In genomic region chr10:15345450-15345849, GRCh38 we compare ENCODE assay signal across 17 cellular contexts. TPM values are rescaled to one million over a fixed set of nuclear protein-coding genes. Genes with fewer than 3 reads are reported as not detected.
DNase-seq lines count a peak whose midpoint lies in the region; ATAC-seq and TF ChIP-seq lines count a peak whose summit lies in the region.
"Had no signal": no experiment of that assay in that cellular context is flagged by ENCODE, and none has a peak within 500 bp of the region (broad histone marks: within the 10 kb centered on the region; RNA-seq: fewer than 3 reads in every experiment).

No MANE protein-coding gene starts in this region.

- TF ChIP-seq POLR2A in body of pancreas (IDR thresholded peaks at IDR 0.05): no peak

- H3K27me3 ChIP-seq in BE2C (no peaks in the 10 kb centered on the region), H9 (ENCODE audit: insufficient read depth, low read length) (no peaks in the 10 kb centered on the region), body of pancreas (no peaks in the 10 kb centered on the region)
- H3K27me3 ChIP-seq: esophagus muscularis mucosa had no signal

- no peak overlapping the region for H2BK12ac ChIP-seq in H9 (ENCODE audit: insufficient read length, low read depth, low read length)

- H3K9me3 ChIP-seq in BE2C (no peaks in the 10 kb centered on the region), H9 (ENCODE audit: control insufficient read depth, low read depth, low read length) (no peaks in the 10 kb centered on the region), body of pancreas (peaks cover 0 to 4% (median 0%) of the 10 kb centered on the region in 3 donors), mesodermal cell (ENCODE audit: control insufficient read depth, low read length) (no peaks in the 10 kb centered on the region)
- H3K9me3 ChIP-seq: esophagus muscularis mucosa had no signal

- no peaks in the 10 kb centered on the region for H4K20me1 ChIP-seq in H9 (ENCODE audit: control insufficient read depth, insufficient read depth, insufficient read length)

- H3K36me3 ChIP-seq in BE2C (no peaks in the 10 kb centered on the region), body of pancreas (replicated peaks in 1 of 2; ENCODE audit: insufficient read depth in 1 of 2, low read depth in 2 of 2) (no peaks in the 10 kb centered on the region), mesodermal cell (ENCODE audit: control insufficient read depth, insufficient read depth, low read length) (peaks cover 6% of the 10 kb centered on the region)
- H3K36me3 ChIP-seq: esophagus muscularis mucosa had no signal

- no peak overlapping the region for H2AFZ ChIP-seq in H9 (ENCODE audit: low read length)

- no peak for ATAC-seq in body of pancreas
- no peak for ATAC-seq in GM18870 (IDR thresholded peaks at IDR 0.05; ENCODE audit: unreplicated experiment)
- no peak for ATAC-seq in stimulated activated memory B cell treated with anti-CD40 and anti-IgM and Interleukin-4, amounts not matched to agents 10 μg/mL and 1 μg/mL and 100 μg/mL, for 72 hours

- H2AK5ac ChIP-seq in H9 (ENCODE audit: insufficient read length, low read length): no peak overlapping the region

- H3K56ac ChIP-seq in H9 (ENCODE audit: insufficient read length, low read depth, low read length): no peak overlapping the region

- no peak overlapping the region for H3K27ac ChIP-seq in H9 (ENCODE audit: insufficient read length, low read depth, low read length)
- H3K27ac ChIP-seq in body of pancreas: peak overlapping the region; percentile 71 to 77 (median 74)
- peak overlapping the region; percentile 23 for H3K27ac ChIP-seq in mesodermal cell (ENCODE audit: low read depth, low read length, severe bottlenecking)
- H3K27ac ChIP-seq: SK-N-MC had no signal

- H2BK20ac ChIP-seq in H9 (ENCODE audit: low read depth, low read length, poor library complexity, severe bottlenecking): no peak overlapping the region

- no peaks in the 10 kb centered on the region; the same call in 1 of the 2 replicates for H3K79me2 ChIP-seq in H9 (ENCODE audit: insufficient read depth, low read length)

- 0 out of 2 replicates have a peak overlapping the region, but pooled peaks have one; percentile 60 for H3K14ac ChIP-seq in H9 (ENCODE audit: insufficient read depth, low read length)

- no peaks in the 10 kb centered on the region for H3K36me3 Mint-ChIP-seq in H9 (ENCODE audit: insufficient read depth in 1 of 3, low read depth in 3 of 3)
- no peaks in the 10 kb centered on the region for H3K36me3 Mint-ChIP-seq in stimulated activated memory B cell treated with anti-CD40 and anti-IgM and Interleukin-4, amounts not matched to agents 10 μg/mL and 1 μg/mL and 100 μg/mL, for 72 hours

- no peak overlapping the region; the same call in 1 of the 2 replicates for H3K4ac ChIP-seq in H9 (ENCODE audit: low read depth, low read length)

- H3K4me2 ChIP-seq in H9 (ENCODE audit: insufficient read depth, insufficient read length, low read length): no peak overlapping the region

- H3K4me1 ChIP-seq in BE2C: no peaks in the 10 kb centered on the region; the same call in 1 of the 2 replicates
- peaks cover 9% of the 10 kb centered on the region for H3K4me1 ChIP-seq in H9 (ENCODE audit: insufficient read depth, low read length)
- peaks cover 41% of the 10 kb centered on the region for H3K4me1 ChIP-seq in body of pancreas
- H3K4me1 ChIP-seq in mesodermal cell (ENCODE audit: control insufficient read depth, insufficient read depth, low read length, poor library complexity, severe bottlenecking): peaks cover 12% of the 10 kb centered on the region

- peaks cover 24 to 35% of the 10 kb centered on the region in 2 experiments for H3K4me1 Mint-ChIP-seq in H9
- no peaks in the 10 kb centered on the region for H3K4me1 Mint-ChIP-seq in stimulated activated memory B cell treated with anti-CD40 and anti-IgM and Interleukin-4, amounts not matched to agents 10 μg/mL and 1 μg/mL and 100 μg/mL, for 72 hours

- peaks cover 3% of the 10 kb centered on the region for H3K79me1 ChIP-seq in H9 (ENCODE audit: insufficient read depth, low read depth, low read length, poor library complexity, severe bottlenecking)

- no peak overlapping the region for H3T11ph ChIP-seq in H9 (ENCODE audit: low read length)

- intact Hi-C loops in body of pancreas (cut with DNase I): no loop called here

- no peak overlapping the region for H3K23ac ChIP-seq in H9 (ENCODE audit: insufficient read length, low read depth, low read length)

- no peak overlapping the region for H2BK120ac ChIP-seq in H9 (ENCODE audit: low read depth, low read length, poor library complexity, severe bottlenecking)

- H3K27ac Mint-ChIP-seq in H9: peak overlapping the region; percentile 80 to 88 (median 82); a peak in 6 of 7 replicates
- no peak overlapping the region for H3K27ac Mint-ChIP-seq in stimulated activated memory B cell treated with anti-CD40 and anti-IgM and Interleukin-4, amounts not matched to agents 10 μg/mL and 1 μg/mL and 100 μg/mL, for 72 hours

- H3K9me3 Mint-ChIP-seq in H9: no peaks in the 10 kb centered on the region
- no peaks in the 10 kb centered on the region for H3K9me3 Mint-ChIP-seq in stimulated activated memory B cell treated with anti-CD40 and anti-IgM and Interleukin-4, amounts not matched to agents 10 μg/mL and 1 μg/mL and 100 μg/mL, for 72 hours

- H3K18ac ChIP-seq in H9 (ENCODE audit: insufficient read length, low read depth, low read length): peak overlapping the region; percentile 72

- DNase-seq in BE2C: peak; percentile 16
- no peak for DNase-seq in H9
- no peak for DNase-seq in body of pancreas
- no peak for DNase-seq in DMS 273 (lab: John Stamatoyannopoulos, UW; ENCODE audit: unreplicated experiment)
- DNase-seq in Ammon's horn (ENCODE audit: low spot score): no peak
- DNase-seq: activated CD4-positive, CD25-positive, alpha-beta regulatory T cell treated with anti-CD3 and anti-CD28 coated beads, Interleukin-2, amount 50 U/mL, for 72 hours; EL; GOT3; left ventricle myocardium superior; stimulated activated naive CD4-positive, alpha-beta T cell treated with Interleukin-2 at 50 U/mL for 16 hours; T1000; trophoblast cell had no signal

- H4K5ac ChIP-seq in H9 (ENCODE audit: insufficient read length, low read depth, low read length): no peak overlapping the region

- TF ChIP-seq CTCF in BE2C (IDR thresholded peaks at IDR 0.05; ENCODE audit: low read depth, low read length) (no peak), H9 (conservative IDR thresholded peaks at IDR 0.05) (no peak), body of pancreas (IDR thresholded peaks at IDR 0.05) (no peak)

- H2BK15ac ChIP-seq in H9 (ENCODE audit: low read depth, low read length): no peak overlapping the region

- no peaks in the 10 kb centered on the region for H3K27me3 Mint-ChIP-seq in H9 (ENCODE audit: low read depth)
- H3K27me3 Mint-ChIP-seq in stimulated activated memory B cell treated with anti-CD40 and anti-IgM and Interleukin-4, amounts not matched to agents 10 μg/mL and 1 μg/mL and 100 μg/mL, for 72 hours: peaks cover 12% of the 10 kb centered on the region

- WGBS in H9 (ENCODE audit: extremely low coverage, insufficient read length, low lambda C conversion rate): no CpG with 5 or more reads among the region's 5 CpGs
- WGBS in body of pancreas, 2 donors: 65 to 81% methylated on average over 4 of the region's 5 CpGs
- 90 to 93% methylated on average over 4 to 5 of the region's 5 CpGs for WGBS in mesodermal cell (ENCODE audit: insufficient coverage in 2 of 2), 2 experiments

- no peak overlapping the region for H3K4me3 Mint-ChIP-seq in H9
- no peak overlapping the region for H3K4me3 Mint-ChIP-seq in stimulated activated memory B cell treated with anti-CD40 and anti-IgM and Interleukin-4, amounts not matched to agents 10 μg/mL and 1 μg/mL and 100 μg/mL, for 72 hours

- H4K91ac ChIP-seq in H9 (ENCODE audit: insufficient read length, low read depth, low read length): no peak overlapping the region

- H4K8ac ChIP-seq in H9 (replicated peaks; ENCODE audit: insufficient read length, low read depth, low read length): no peak overlapping the region

- no peaks in the 10 kb centered on the region for H3K23me2 ChIP-seq in H9 (ENCODE audit: insufficient read length, low read depth, low read length, poor library complexity, severe bottlenecking)

- H2BK5ac ChIP-seq in H9 (ENCODE audit: insufficient read length, low read length): no peak overlapping the region

- no peak overlapping the region for H3K4me3 ChIP-seq in BE2C (ENCODE audit: low read depth, low read length)
- no peak overlapping the region for H3K4me3 ChIP-seq in body of pancreas
- H3K4me3 ChIP-seq in mesodermal cell (ENCODE audit: extremely low read depth, insufficient read depth, low read length, poor library complexity, severe bottlenecking): no peak overlapping the region
- H3K4me3 ChIP-seq: esophagus muscularis mucosa, SK-N-MC had no signal

- no peak overlapping the region for H3K9ac ChIP-seq in H9 (ENCODE audit: extremely low read depth, insufficient read length, low read length)

RNA-seq across cellular contexts. Expression of gene FAM171A1, which starts 25.6 kb away (rescaled TPM):
- 29.0 TPM for polyA plus RNA-seq in BE2C (2012; ENCODE audit: insufficient read depth, insufficient read length, low read depth)
- total RNA-seq in H9 (2021): 34.6 and 37.4 TPM in 2 replicates
- 10 to 100 TPM; 22.1 to 29.1 TPM for total RNA-seq in body of pancreas
- 57.8 TPM for polyA plus RNA-seq in mesodermal cell (2013, experiment 1 of 2)
- polyA plus RNA-seq in mesodermal cell (2013, experiment 2 of 2): 49.5 TPM
